Comparison of ENCODE assay signal across 20 cellular contexts in the genomic region with DNA sequence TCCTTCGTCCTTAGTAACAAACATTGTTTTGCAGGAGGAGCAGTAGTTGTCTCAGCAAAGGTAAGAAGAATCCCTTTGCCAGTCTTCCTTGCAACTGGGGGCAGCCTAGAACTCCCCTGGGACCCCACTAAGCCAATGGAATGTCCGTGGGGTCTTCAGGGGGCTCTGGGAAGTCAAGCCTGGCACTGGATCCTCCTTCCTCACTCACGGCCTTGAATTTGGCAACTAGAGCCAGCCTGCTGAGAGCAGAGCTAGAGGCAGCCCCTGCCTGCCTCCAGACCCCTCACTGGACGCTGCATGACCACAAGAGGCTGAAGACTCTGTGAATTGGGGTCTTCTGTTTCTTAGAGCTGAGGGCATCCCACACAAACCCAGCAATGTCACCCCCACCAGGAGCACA. TPM values are rescaled to one million over a fixed set of nuclear protein-coding genes. Genes with fewer than 3 reads are reported as not detected.
DNase-seq lines count a peak whose midpoint lies in the region; FAIRE-seq and TF ChIP-seq lines count a peak whose summit lies in the region.
"Had no signal": no experiment of that assay in that cellular context is flagged by ENCODE, and none has a peak within 500 bp of the region (broad histone marks: within the 10 kb centered on the region; RNA-seq: fewer than 3 reads in every experiment).

No MANE protein-coding gene starts in this region.

- H3K36me3 ChIP-seq in SJCRH30 (peaks cover 2% of the 10 kb centered on the region; the same call in 1 of the 2 replicates), Caco-2 (ENCODE audit: control insufficient read depth, insufficient read depth, low read length) (no peaks in the 10 kb centered on the region), small intestine (ENCODE audit: control insufficient read depth in 2 of 2, insufficient read depth in 2 of 2, low read length in 2 of 2) (no peaks in the 10 kb centered on the region)
- H3K36me3 ChIP-seq: BE2C had no signal

- peaks cover 5% of the 10 kb centered on the region for H3K9me3 ChIP-seq in SJCRH30 (replicated peaks)
- H3K9me3 ChIP-seq in Caco-2, result no peaks in the 10 kb centered on the region; the same call in 1 of the 2 replicates
- no peaks in the 10 kb centered on the region for H3K9me3 ChIP-seq in small intestine (ENCODE audit: control insufficient read depth, low read depth)
- H3K9me3 ChIP-seq: BE2C had no signal

- H3K4me3 Mint-ChIP-seq in nephron progenitor cell (peak overlapping the region; percentile 11), osteocyte (ENCODE audit: unreplicated experiment) (no peak overlapping the region), Caco-2 (ENCODE audit: unreplicated experiment) (no peak overlapping the region)
- H3K4me3 Mint-ChIP-seq: CD4-positive, CD25-positive, alpha-beta regulatory T cell; CD8-positive, alpha-beta memory T cell had no signal

- TF ChIP-seq CTCF in coronary artery (IDR thresholded peaks at IDR 0.05) (no peak), nephron progenitor cell (IDR thresholded peaks at IDR 0.05) (no peak), osteocyte (IDR thresholded peaks at IDR 0.05) (no peak), Caco-2 (IDR thresholded peaks at IDR 0.05; ENCODE audit: insufficient read depth in 1 of 2, low read depth in 1 of 2, low read length in 1 of 2, severe bottlenecking in 1 of 2, unreplicated experiment in 1 of 2) (no peak)

- H3K4me1 Mint-ChIP-seq in nephron progenitor cell, result peaks cover 63% of the 10 kb centered on the region
- H3K4me1 Mint-ChIP-seq in osteocyte (ENCODE audit: unreplicated experiment), result peaks cover 4% of the 10 kb centered on the region
- H3K4me1 Mint-ChIP-seq in Caco-2 (ENCODE audit: low read depth, unreplicated experiment), result no peaks in the 10 kb centered on the region
- H3K4me1 Mint-ChIP-seq: CD4-positive, CD25-positive, alpha-beta regulatory T cell; CD8-positive, alpha-beta memory T cell had no signal

- H3K4me1 ChIP-seq in SJCRH30, result peaks cover 39% of the 10 kb centered on the region
- no peaks in the 10 kb centered on the region for H3K4me1 ChIP-seq in Caco-2
- no peaks in the 10 kb centered on the region for H3K4me1 ChIP-seq in small intestine (ENCODE audit: control insufficient read depth in 2 of 2, insufficient read depth in 1 of 2, low read depth in 1 of 2, low read length in 1 of 2)

- no peaks in the 10 kb centered on the region for H3K36me3 Mint-ChIP-seq in nephron progenitor cell (ENCODE audit: low read depth)
- no peaks in the 10 kb centered on the region for H3K36me3 Mint-ChIP-seq in osteocyte (ENCODE audit: unreplicated experiment)
- peaks cover 5% of the 10 kb centered on the region for H3K36me3 Mint-ChIP-seq in Caco-2 (ENCODE audit: insufficient read depth, unreplicated experiment)
- H3K36me3 Mint-ChIP-seq: CD4-positive, CD25-positive, alpha-beta regulatory T cell; CD8-positive, alpha-beta memory T cell had no signal

- POLR2A ChIA-PET in Caco-2 (lab: Charles Lee), result no interaction called here

- no TSS peak for BruUV-seq in Caco-2 (replicated peaks; lab: Mats Ljungman, UMichigan)

- peaks cover 21% of the 10 kb centered on the region for H3K27me3 Mint-ChIP-seq in nephron progenitor cell (ENCODE audit: low read depth, poor library complexity)
- peaks cover 13% of the 10 kb centered on the region for H3K27me3 Mint-ChIP-seq in osteocyte (ENCODE audit: unreplicated experiment)
- peaks cover 15% of the 10 kb centered on the region for H3K27me3 Mint-ChIP-seq in Caco-2 (ENCODE audit: insufficient read depth, unreplicated experiment)

- H3K4me3 ChIP-seq in SJCRH30 (no peak overlapping the region), coronary artery (no peak overlapping the region), Caco-2 (ENCODE audit: low read depth, low read length) (no peak overlapping the region), small intestine (ENCODE audit: low read depth in 1 of 2, low read length in 2 of 2) (no peak overlapping the region)

- no peaks in the 10 kb centered on the region for H3K27me3 ChIP-seq in SJCRH30
- H3K27me3 ChIP-seq in Caco-2 (replicated peaks; ENCODE audit: control insufficient read depth, insufficient read depth, low read length), result no peaks in the 10 kb centered on the region; the same call in 1 of the 2 replicates
- H3K27me3 ChIP-seq in small intestine (ENCODE audit: control insufficient read depth in 2 of 2, insufficient read depth in 2 of 2, low read length in 2 of 2), result peaks cover 0 to 5% of the 10 kb centered on the region in 2 donors
- H3K27me3 ChIP-seq: BE2C had no signal

- 66 to 68% (median 67%) methylated on average over 4 of the region's 4 CpGs for WGBS in small intestine, 3 donors

- peaks cover 27% of the 10 kb centered on the region for H3K9me3 Mint-ChIP-seq in nephron progenitor cell
- peaks cover 11% of the 10 kb centered on the region for H3K9me3 Mint-ChIP-seq in osteocyte (ENCODE audit: unreplicated experiment)
- H3K9me3 Mint-ChIP-seq in Caco-2 (ENCODE audit: unreplicated experiment), result peaks cover 14% of the 10 kb centered on the region

- H3K27ac ChIP-seq in SJCRH30 (peak overlapping the region; percentile 100), coronary artery (no peak overlapping the region), small intestine (ENCODE audit: low read depth in 1 of 2, low read length in 1 of 2) (no peak overlapping the region)

- intact Hi-C loops in Caco-2 (cut with micrococcal nuclease; ENCODE audit: unreplicated experiment), result loop anchor here (10.0 kb wide), 1 partner anchor 419 kb away; no protein-coding TSS in a partner anchor

- DNase-seq in SJCRH30 (no peak), coronary artery (ENCODE audit: low spot score) (peak; percentile 53), nephron progenitor cell (no peak), osteocyte (ENCODE audit: extremely low spot score, unreplicated experiment) (peak; percentile 44), Caco-2 (no peak), LoVo (ENCODE audit: low spot score) (no peak), small intestine (no peak)
- DNase-seq: ACHN; BE2C; CD4-positive, CD25-positive, alpha-beta regulatory T cell; CD8-positive, alpha-beta memory T cell; DMS153; DMS79; GDM1; GOT3; H7; IMR-90 had no signal

- FAIRE-seq in small intestine (lab: Jason Lieb, UNC), result no peak
- FAIRE-seq: A204.1, GM12892 had no signal

- H3K27ac Mint-ChIP-seq in nephron progenitor cell (no peak overlapping the region), osteocyte (ENCODE audit: unreplicated experiment) (no peak overlapping the region), Caco-2 (ENCODE audit: unreplicated experiment) (no peak overlapping the region)
- H3K27ac Mint-ChIP-seq: CD4-positive, CD25-positive, alpha-beta regulatory T cell had no signal

- CTCF ChIA-PET in Caco-2 (lab: Charles Lee), result no interaction called here

RNA-seq across cellular contexts. Expression of gene PRR23E, which starts 18.6 kb away (rescaled TPM):
- not detected in 2 replicates for total RNA-seq in SJCRH30 (2014; rRNA removed; shearing (Covaris generic))
- total RNA-seq in osteocyte, result not detected in 2 replicates
- total RNA-seq in Caco-2 (2022), result not detected in 2 replicates
- not detected for polyA plus RNA-seq in small intestine
- total RNA-seq: CD4-positive, CD25-positive, alpha-beta regulatory T cell; CD8-positive, alpha-beta memory T cell; Daoy; H7; IMR-90 had no signal
- polyA plus RNA-seq: CD4-positive, CD25-positive, alpha-beta regulatory T cell; CD8-positive, alpha-beta memory T cell; IMR-90 had no signal

Comparison
In these comparisons a context has a peak if more than half of its experiments do, and no peak if none do; other contexts are left out.
1. DNase-seq: peak in coronary artery (single experiment) and osteocyte (single experiment); none in SJCRH30 (0 of 2), nephron progenitor cell (single experiment), Caco-2 (0 of 2), LoVo (single experiment) and small intestine (single experiment).